In genomic region chr5:140106805-140107311, GRCh38 we compare ENCODE assay signal across 8 cellular contexts. TPM values are rescaled to one million over a fixed set of nuclear protein-coding genes. Genes with fewer than 3 reads are reported as not detected.
DNase-seq lines count a peak whose midpoint lies in the region; ATAC-seq and TF ChIP-seq lines count a peak whose summit lies in the region.

No MANE protein-coding gene starts in this region.

- ATAC-seq in GM19467 (IDR thresholded peaks at IDR 0.05; ENCODE audit: unreplicated experiment) (no peak), HG03571 (IDR thresholded peaks at IDR 0.05; ENCODE audit: unreplicated experiment) (no peak)

- peak overlapping the region; percentile 97 to 100 (median 99) for H3K27ac Mint-ChIP-seq in CD4-positive, alpha-beta memory T cell

- H3K4me1 ChIP-seq in CD4-positive, alpha-beta memory T cell (ENCODE audit: insufficient read depth, low read length): peaks cover 41% of the 10 kb centered on the region
- H3K4me1 ChIP-seq in OCI-LY7 (ENCODE audit: insufficient read depth, low read length, poor library complexity, severe bottlenecking) (peaks cover 40% of the 10 kb centered on the region), neuron (ENCODE audit: insufficient read depth, low read length) (peaks cover 15% of the 10 kb centered on the region)

- peaks cover 17 to 45% (median 33%) of the 10 kb centered on the region in 4 donors for H3K4me1 Mint-ChIP-seq in CD4-positive, alpha-beta memory T cell

- no peaks in the 10 kb centered on the region for H3K9me3 Mint-ChIP-seq in CD4-positive, alpha-beta memory T cell

- H3K9me3 ChIP-seq in CD4-positive, alpha-beta memory T cell (ENCODE audit: control insufficient read depth in 1 of 2, low read length in 2 of 2): no peaks in the 10 kb centered on the region
- H3K9me3 ChIP-seq in OCI-LY7 (ENCODE audit: low read length) (no peaks in the 10 kb centered on the region; the same call in 1 of the 2 replicates), neuron (ENCODE audit: low read length) (no peaks in the 10 kb centered on the region)

- POLR2A ChIA-PET in CD4-positive, alpha-beta memory T cell (lab: Charles Lee; ENCODE audit: partially characterized antibody): interaction anchor here (0.6 to 4.4 kb wide), 14 partner anchors 9 to 1769 kb away, joined by 3 to 33 read pairs (median 6); partner anchors contain the start of genes ANKHD1, CYSTM1, FAM53C and IK
- POLR2A ChIA-PET in OCI-LY7 (lab: Charles Lee): interaction anchor here (0.8 kb wide), 1 partner anchor 467 kb away, joined by 3 read pairs; no protein-coding TSS in a partner anchor

- TSS peak; percentile 64 for BruUV-seq in OCI-LY7 (replicated peaks; lab: Mats Ljungman, UMichigan)

- H3K27ac ChIP-seq in CD4-positive, alpha-beta memory T cell (ENCODE audit: low read depth, low read length): peak overlapping the region; percentile 94
- H3K27ac ChIP-seq in OCI-LY7 (ENCODE audit: low read depth, low read length, poor library complexity, severe bottlenecking) (peak overlapping the region; percentile 78), epithelial cell of prostate (peak overlapping the region; percentile 83)

- H3K9me2 ChIP-seq in OCI-LY7 (ENCODE audit: insufficient read depth, low read length): no peaks in the 10 kb centered on the region

- H3K4me3 ChIP-seq in CD4-positive, alpha-beta memory T cell (ENCODE audit: low read length in 2 of 2): peak overlapping the region; percentile 77 to 88
- peak overlapping the region; percentile 96 for H3K4me3 ChIP-seq in OCI-LY7 (ENCODE audit: low read depth, low read length, poor library complexity, severe bottlenecking)
- peak overlapping the region; percentile 65 for H3K4me3 ChIP-seq in neuron (ENCODE audit: low read length)

- H3K4me2 ChIP-seq in OCI-LY7 (ENCODE audit: low read length): peak overlapping the region; percentile 95

- peaks cover 36% of the 10 kb centered on the region for H3K79me2 ChIP-seq in OCI-LY7 (ENCODE audit: insufficient read depth, low read depth, low read length)

- no peaks in the 10 kb centered on the region for H3K36me3 ChIP-seq in CD4-positive, alpha-beta memory T cell (ENCODE audit: insufficient read depth, low read length)
- H3K36me3 ChIP-seq in OCI-LY7 (ENCODE audit: insufficient read depth, low read length) (no peaks in the 10 kb centered on the region), neuron (ENCODE audit: insufficient read depth, low read length) (no peaks in the 10 kb centered on the region)

- peaks cover 3 to 15% of the 10 kb centered on the region in 2 donors for H3K36me3 Mint-ChIP-seq in CD4-positive, alpha-beta memory T cell

- H3K27me3 Mint-ChIP-seq in CD4-positive, alpha-beta memory T cell: no peaks in the 10 kb centered on the region

- peak overlapping the region; percentile 92 to 100 (median 97) for H3K4me3 Mint-ChIP-seq in CD4-positive, alpha-beta memory T cell

- H3K27me3 ChIP-seq in CD4-positive, alpha-beta memory T cell (ENCODE audit: insufficient read depth, low read length): no peaks in the 10 kb centered on the region
- peaks cover 64% of the 10 kb centered on the region for H3K27me3 ChIP-seq in neuron (ENCODE audit: insufficient read depth, low read length)

- CTCF ChIA-PET in CD4-positive, alpha-beta memory T cell (lab: Charles Lee; ENCODE audit: partially characterized antibody): interaction anchor here (1.0 to 10.2 kb wide), 7 partner anchors 8 to 330 kb away, joined by 3 to 72 read pairs (median 7); partner anchors contain the start of gene PURA
- CTCF ChIA-PET in OCI-LY7 (lab: Charles Lee; ENCODE audit: unreplicated experiment): no interaction called here

- DNase-seq in CD4-positive, alpha-beta memory T cell: no peak
- DNase-seq in OCI-LY7 (ENCODE audit: low spot score) (no peak), epithelial cell of prostate (ENCODE audit: low read depth, low spot score) (no peak), GM10266 (ENCODE audit: extremely low spot score) (no peak), cerebellar nuclear complex (lab: John Stamatoyannopoulos, UW) (no peak)

- intact Hi-C loops in CD4-positive, alpha-beta memory T cell (cut with micrococcal nuclease): loop anchor here (1.0 to 10.0 kb wide), 9 partner anchors 8 to 1530 kb away; partner anchors contain the start of genes CYSTM1, HSPA9, MATR3 and TAF7
- intact Hi-C loops in OCI-LY7 (cut with micrococcal nuclease; ENCODE audit: unreplicated experiment): loop anchor here (5.0 kb wide), 3 partner anchors 35 to 295 kb away; partner anchors contain the start of genes ANKHD1 and HBEGF

- H2AFZ ChIP-seq in OCI-LY7 (ENCODE audit: low read length) (peak overlapping the region; percentile 78), neuron (ENCODE audit: low read depth, low read length) (peak overlapping the region; percentile 96)

- H4K20me1 ChIP-seq in OCI-LY7 (ENCODE audit: insufficient read depth, low read length): peaks cover 16% of the 10 kb centered on the region

- TF ChIP-seq CTCF in OCI-LY7 (conservative IDR thresholded peaks at IDR 0.05; ENCODE audit: low read length): no peak
- no peak for TF ChIP-seq CTCF in GM10266 (IDR thresholded peaks at IDR 0.05; ENCODE audit: control insufficient read depth, insufficient read depth, low read depth, missing control alignments)

RNA-seq across cellular contexts. Expression of gene PURA, which starts 7.1 kb away (rescaled TPM):
- 10 to 100 TPM; 31.2 to 36.2 TPM for total RNA-seq in CD4-positive, alpha-beta memory T cell
- 1 to 10 TPM; 2.5 to 4.7 TPM for polyA plus RNA-seq in CD4-positive, alpha-beta memory T cell
- total RNA-seq in OCI-LY7 (2014; rRNA removed; shearing (Covaris generic)): 19.3 and 19.7 TPM in 2 replicates
- 19.0 and 20.7 TPM in 2 replicates for total RNA-seq in OCI-LY7 (2022)

RNA-seq across cellular contexts. Expression of gene IGIP, which starts 18.9 kb away (rescaled TPM):
- 10 to 100 TPM; 13.7 to 14.9 TPM for total RNA-seq in CD4-positive, alpha-beta memory T cell
- polyA plus RNA-seq in CD4-positive, alpha-beta memory T cell: under 1 TPM; 0.27 to 0.78 TPM
- 3.0 and 3.3 TPM in 2 replicates for total RNA-seq in OCI-LY7 (2014; rRNA removed; shearing (Covaris generic))
- 4.9 and 5.5 TPM in 2 replicates for total RNA-seq in OCI-LY7 (2022)
